In genomic region chr7:82980130-82980529, GRCh38 we compare ENCODE assay signal across 7 cellular contexts.
"Had no signal": no experiment of that assay in that cellular context is flagged by ENCODE, and none has a peak within 500 bp of the region (broad histone marks: within the 10 kb centered on the region; RNA-seq: fewer than 3 reads in every experiment).

No MANE protein-coding gene starts in this region.

- H3K4me3 ChIP-seq: GM23248, K562 had no signal

- H3K9ac ChIP-seq: GM23248 had no signal

- ATAC-seq: K562 had no signal

- H2AFZ ChIP-seq: GM23248 had no signal

- DNase-seq: GM23248, H7, HCEC 1CT, IMR-90, KG1 had no signal

- FAIRE-seq: H1, K562 had no signal

- H3K27ac ChIP-seq: GM23248 had no signal
